17 cellular contexts compared by ENCODE assay signal in the genomic region with DNA sequence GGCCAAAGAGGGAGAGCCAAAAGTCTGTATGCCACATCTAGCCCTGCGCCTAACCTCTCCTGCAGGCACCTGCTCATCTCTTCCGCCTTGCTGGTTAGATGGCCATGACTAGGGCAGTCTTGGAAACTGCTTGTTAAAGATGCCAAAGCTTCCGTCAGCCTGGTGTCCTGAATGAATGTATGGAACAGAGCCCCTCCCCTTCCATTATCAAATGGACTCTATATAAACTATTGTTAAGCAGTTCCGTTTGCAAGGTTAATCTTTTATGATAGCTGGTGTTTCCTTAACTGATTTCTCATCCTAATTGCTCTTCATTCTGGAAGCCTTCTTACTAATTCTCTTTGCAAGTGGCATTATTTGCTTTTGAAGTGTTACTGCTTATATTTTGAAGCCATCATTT.
DNase-seq lines count a peak whose midpoint lies in the region; ATAC-seq, FAIRE-seq and TF ChIP-seq lines count a peak whose summit lies in the region.
"Had no signal": no experiment of that assay in that cellular context is flagged by ENCODE, and none has a peak within 500 bp of the region (broad histone marks: within the 10 kb centered on the region; RNA-seq: fewer than 3 reads in every experiment).

No MANE protein-coding gene starts in this region.

- ATAC-seq in activated B cell treated with CpG ODN at 0.5 μM for 24 hours (ENCODE audit: low read depth), result no peak
- ATAC-seq in left colon, result peak; percentile 84
- ATAC-seq in GM18517 (IDR thresholded peaks at IDR 0.05; ENCODE audit: unreplicated experiment), result no peak
- no peak for ATAC-seq in HG03095 (IDR thresholded peaks at IDR 0.05; ENCODE audit: unreplicated experiment)
- no peak for ATAC-seq in GM18520 (IDR thresholded peaks at IDR 0.05; ENCODE audit: unreplicated experiment)
- ATAC-seq: sciatic nerve had no signal

- peaks cover 4% of the 10 kb centered on the region for H3K4me1 ChIP-seq in mammary epithelial cell (ENCODE audit: insufficient read depth, low read length)
- H3K4me1 ChIP-seq: left ventricle myocardium inferior had no signal

- TF ChIP-seq CTCF in MCF 10A (IDR thresholded peaks at IDR 0.05; ENCODE audit: unreplicated experiment) (no peak), mammary epithelial cell (conservative IDR thresholded peaks at IDR 0.05 in 1 of 2, IDR thresholded peaks at IDR 0.05 in 1 of 2; ENCODE audit: extremely low read depth in 1 of 2, insufficient read depth in 1 of 2, low read depth in 1 of 2, low read length in 2 of 2) (no peak), activated B cell treated with CpG ODN at 0.5 μM for 24 hours (IDR thresholded peaks at IDR 0.05) (no peak)

- in situ Hi-C loops in mammary epithelial cell (cut with MboI; ENCODE audit: low sequenced_read_pairs in 2 of 2), result no loop called here

- H3K79me2 ChIP-seq in mammary epithelial cell (ENCODE audit: insufficient read depth, low read length), result no peaks in the 10 kb centered on the region

- no peaks in the 10 kb centered on the region for H3K9me3 ChIP-seq in mammary epithelial cell (replicated peaks; ENCODE audit: insufficient read depth, low read length)
- H3K9me3 ChIP-seq: left ventricle myocardium inferior had no signal

- H2AFZ ChIP-seq in mammary epithelial cell (ENCODE audit: low read depth, low read length), result no peak overlapping the region

- FAIRE-seq in urothelium cell line (lab: Jason Lieb, UNC), result peak; percentile 9

- H3K9ac ChIP-seq in mammary epithelial cell (ENCODE audit: insufficient read depth, low read length), result no peak overlapping the region

- no peaks in the 10 kb centered on the region for H4K20me1 ChIP-seq in mammary epithelial cell (ENCODE audit: insufficient read depth, low read length)

- WGBS in mammary epithelial cell (ENCODE audit: low coverage, missing lambda C conversion rate), result 96% methylated on average over 4 of the region's 4 CpGs

- H3K36me3 Mint-ChIP-seq in MCF 10A (ENCODE audit: insufficient read depth, unreplicated experiment) (peaks cover 31% of the 10 kb centered on the region), activated B cell treated with CpG ODN at 0.5 μM for 24 hours (ENCODE audit: low read depth) (peaks cover 44% of the 10 kb centered on the region)

- H3K4me1 Mint-ChIP-seq in MCF 10A (ENCODE audit: insufficient read depth, unreplicated experiment) (peaks cover 11% of the 10 kb centered on the region), activated B cell treated with CpG ODN at 0.5 μM for 24 hours (peaks cover 8% of the 10 kb centered on the region)

- CTCF ChIA-PET in MCF 10A (lab: Yijun Ruan, JAX), result no interaction called here
- CTCF ChIA-PET in mammary epithelial cell (lab: Charles Lee; ENCODE audit: low non-redundant PET), result no interaction called here
- CTCF ChIA-PET in activated B cell treated with CpG ODN at 0.5 μM for 24 hours (lab: Charles Lee), result no interaction called here

- POLR2A ChIA-PET in MCF 10A (lab: Yijun Ruan, JAX), result no interaction called here
- POLR2A ChIA-PET in activated B cell treated with CpG ODN at 0.5 μM for 24 hours (lab: Charles Lee), result no interaction called here

- H3K36me3 ChIP-seq in mammary epithelial cell (ENCODE audit: insufficient read depth, low read length), result no peaks in the 10 kb centered on the region

- H3K4me2 ChIP-seq in mammary epithelial cell (ENCODE audit: insufficient read depth, low read depth, low read length), result no peak overlapping the region

- intact Hi-C loops in MCF 10A (cut with micrococcal nuclease), result no loop called here
- intact Hi-C loops in mammary epithelial cell (cut with micrococcal nuclease), result no loop called here
- intact Hi-C loops in activated B cell treated with CpG ODN at 0.5 μM for 24 hours (cut with micrococcal nuclease), result no loop called here
- intact Hi-C loops in left colon (cut with DNase I, micrococcal nuclease), result loop anchor here in 1 of 2 donors (10.0 kb wide), 1 partner anchor 62 kb away; no protein-coding TSS in a partner anchor

- BruUV-seq in MCF 10A (replicated peaks; lab: Mats Ljungman, UMichigan), result no TSS peak
- BruUV-seq in mammary epithelial cell (replicated peaks; lab: Mats Ljungman, UMichigan), result no TSS peak

- H3K9me3 Mint-ChIP-seq in MCF 10A (ENCODE audit: unreplicated experiment) (no peaks in the 10 kb centered on the region), activated B cell treated with CpG ODN at 0.5 μM for 24 hours (no peaks in the 10 kb centered on the region)
- H3K9me3 Mint-ChIP-seq: neural crest cell; T-helper 2 cell treated with Interferon-gamma antibody and Interleukin-4, amounts not matched to agents 5 μg/mL and 100 μg/mL, for 36 hours had no signal

- H3K4me3 Mint-ChIP-seq in MCF 10A (ENCODE audit: unreplicated experiment) (no peak overlapping the region), activated B cell treated with CpG ODN at 0.5 μM for 24 hours (no peak overlapping the region)
- H3K4me3 Mint-ChIP-seq: neural crest cell; T-helper 2 cell treated with Interferon-gamma antibody and Interleukin-4, amounts not matched to agents 5 μg/mL and 100 μg/mL, for 36 hours had no signal

- no peaks in the 10 kb centered on the region for H3K27me3 ChIP-seq in mammary epithelial cell (ENCODE audit: insufficient read depth, low read length)

- no peak overlapping the region for H3K4me3 ChIP-seq in mammary epithelial cell (replicated peaks in 1 of 3; ENCODE audit: insufficient read depth in 1 of 3, low read depth in 2 of 3, low read length in 3 of 3)
- H3K4me3 ChIP-seq: left ventricle myocardium inferior had no signal

- no peak for DNase-seq in MCF 10A (ENCODE audit: unreplicated experiment)
- DNase-seq in mammary epithelial cell, result no peak
- no peak for DNase-seq in activated B cell treated with CpG ODN at 0.5 μM for 24 hours
- peak; percentile 20 to 43 for DNase-seq in left colon
- no peak for DNase-seq in urothelium cell line (ENCODE audit: low spot score)
- DNase-seq: effector CD4-positive, alpha-beta T cell; H7; left ventricle myocardium inferior; NCI-H187 treated with DMSO at 0.1 percent for 48 hours; NCI-H524 treated with DMSO at 0.1 percent for 48 hours; stimulated activated naive CD4-positive, alpha-beta T cell had no signal

- H3K27ac Mint-ChIP-seq in MCF 10A (ENCODE audit: low read depth, unreplicated experiment) (peak overlapping the region; percentile 65), activated B cell treated with CpG ODN at 0.5 μM for 24 hours (peak overlapping the region; percentile 38)
- H3K27ac Mint-ChIP-seq: T-helper 2 cell treated with Interferon-gamma antibody and Interleukin-4, amounts not matched to agents 5 μg/mL and 100 μg/mL, for 36 hours had no signal

- dilution Hi-C loops in mammary epithelial cell (cut with HindIII; ENCODE audit: low sequenced_read_pairs), result no loop called here

- no peak overlapping the region for H3K27ac ChIP-seq in mammary epithelial cell (ENCODE audit: insufficient read depth, low read depth, low read length)
- H3K27ac ChIP-seq: left ventricle myocardium inferior had no signal

- H3K27me3 Mint-ChIP-seq in MCF 10A (ENCODE audit: insufficient read depth, unreplicated experiment), result no peaks in the 10 kb centered on the region
- H3K27me3 Mint-ChIP-seq in activated B cell treated with CpG ODN at 0.5 μM for 24 hours, result no peaks in the 10 kb centered on the region

Comparison
In these comparisons a context has a peak if more than half of its experiments do, and no peak if none do; other contexts are left out.
1. DNase-seq: peak in left colon (2 of 2); none in MCF 10A (single experiment), mammary epithelial cell (single experiment), activated B cell treated with CpG ODN at 0.5 μM for 24 hours (single experiment) and urothelium cell line (single experiment).